10 cellular contexts compared by ENCODE assay signal in the genomic region with DNA sequence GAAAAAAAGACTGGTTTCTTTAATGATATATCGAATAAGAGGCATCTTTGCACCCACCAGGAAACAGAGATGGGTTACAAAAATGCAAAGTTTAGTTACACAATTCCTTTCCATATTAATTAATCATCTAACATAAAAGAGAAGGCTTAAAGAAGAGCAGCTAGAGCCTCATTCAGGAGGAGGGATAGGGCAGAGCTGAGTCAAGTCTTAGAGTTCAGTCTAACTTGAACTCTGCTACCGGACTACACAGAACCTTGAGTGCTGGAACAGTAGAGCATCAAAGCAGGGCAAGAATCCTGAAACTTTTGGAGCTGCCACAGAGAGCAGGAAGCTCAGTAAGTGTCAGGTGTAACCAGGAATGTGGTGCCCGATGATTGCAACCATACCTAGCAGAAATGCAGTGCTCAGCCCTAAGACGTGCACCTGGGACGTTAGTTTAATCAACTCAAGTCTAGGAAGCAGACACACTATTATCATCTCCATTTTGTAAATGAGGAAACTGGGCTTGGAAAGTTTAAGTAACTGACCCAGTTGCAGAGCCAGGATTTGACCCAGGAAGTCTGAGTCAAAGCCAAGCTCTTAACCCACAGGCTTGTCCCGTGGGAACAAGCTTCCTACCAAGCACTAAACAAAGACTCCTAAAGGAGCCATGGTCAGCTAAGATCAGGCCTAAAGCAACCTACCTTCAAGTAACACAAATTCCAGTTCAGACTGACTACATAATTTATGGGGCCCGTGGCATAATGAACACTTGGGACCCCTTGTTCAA.
DNase-seq lines count a peak whose midpoint lies in the region; ATAC-seq, FAIRE-seq and TF ChIP-seq lines count a peak whose summit lies in the region.
"Had no signal": no experiment of that assay in that cellular context is flagged by ENCODE, and none has a peak within 500 bp of the region (broad histone marks: within the 10 kb centered on the region; RNA-seq: fewer than 3 reads in every experiment).

No MANE protein-coding gene starts in this region.

- H3K4me2 ChIP-seq in HepG2 (ENCODE audit: low read depth, low read length): no peak overlapping the region

- no peaks in the 10 kb centered on the region for H3K9me3 Mint-ChIP-seq in activated T-helper 17 cell treated with anti-CD3 and anti-CD28 coated beads, Interleukin-2, amount 50 U/mL, for 72 hours

- peaks cover 13% of the 10 kb centered on the region for H3K79me2 ChIP-seq in HepG2 (ENCODE audit: insufficient read depth, low read length)

- H3K9me3 ChIP-seq in liver (ENCODE audit: control insufficient read depth in 4 of 4, low read length in 3 of 4) (no peaks in the 10 kb centered on the region), HepG2 (ENCODE audit: low read length) (no peaks in the 10 kb centered on the region), thymus (ENCODE audit: control insufficient read depth) (no peaks in the 10 kb centered on the region)
- H3K9me3 ChIP-seq: BE2C had no signal

- intact Hi-C loops in HepG2 (cut with micrococcal nuclease; ENCODE audit: unreplicated experiment): loop anchor here (5.0 to 10.0 kb wide), 2 partner anchors 186 to 389 kb away; a partner anchor contains a TSS

- TF ChIP-seq RAD21 in liver (IDR thresholded peaks at IDR 0.05) (no peak), HepG2 (CRISPR knock-in tag; IDR thresholded peaks at IDR 0.05) (no peak)

- no peak for TF ChIP-seq CTCF in liver (IDR thresholded peaks at IDR 0.05; ENCODE audit: low read depth, low read length, missing input control)
- no peak for TF ChIP-seq CTCF in HepG2 (CRISPR knock-in tag; IDR thresholded peaks at IDR 0.05)

- ATAC-seq in HepG2 (no peak), HG02588 (IDR thresholded peaks at IDR 0.05; ENCODE audit: unreplicated experiment) (no peak)
- ATAC-seq in activated T-helper 17 cell treated with anti-CD3 and anti-CD28 coated beads, Interleukin-2, amount 50 U/mL, for 72 hours (replicated peaks): no peak

- no peaks in the 10 kb centered on the region for H3K27me3 ChIP-seq in liver (ENCODE audit: control insufficient read depth in 4 of 4, insufficient read depth in 4 of 4, low read length in 3 of 4)
- H3K27me3 ChIP-seq in HepG2 (ENCODE audit: control insufficient read depth in 1 of 2, insufficient read depth in 2 of 2, low read length in 2 of 2): no peaks in the 10 kb centered on the region
- H3K27me3 ChIP-seq in thymus (ENCODE audit: control insufficient read depth, insufficient read depth): no peaks in the 10 kb centered on the region
- H3K27me3 ChIP-seq: BE2C had no signal

- H3K36me3 ChIP-seq in liver (ENCODE audit: control insufficient read depth in 4 of 4, insufficient read depth in 3 of 4, low read depth in 1 of 4, low read length in 3 of 4) (no peaks in the 10 kb centered on the region), HepG2 (replicated peaks in 1 of 2; ENCODE audit: control insufficient read depth in 1 of 2, insufficient read depth in 2 of 2, low read length in 2 of 2) (no peaks in the 10 kb centered on the region), thymus (ENCODE audit: control insufficient read depth, insufficient read depth) (no peaks in the 10 kb centered on the region)
- H3K36me3 ChIP-seq: BE2C had no signal

- DNase-seq in HepG2 (ENCODE audit: low spot score) (no peak), hepatic stellate cell (ENCODE audit: low spot score) (peak; percentile 44), NCI-H146 (lab: John Stamatoyannopoulos, UW) (no peak)
- no peak for DNase-seq in activated CD8-positive, alpha-beta memory T cell treated with anti-CD3 and anti-CD28 coated beads for 24 hours
- DNase-seq: right cardiac atrium had no signal

- H3K4me1 ChIP-seq in liver (ENCODE audit: control insufficient read depth in 4 of 4, insufficient read depth in 4 of 4, low read length in 3 of 4): peaks cover 4 to 31% (median 28%) of the 10 kb centered on the region in 4 donors
- peaks cover 50% of the 10 kb centered on the region for H3K4me1 ChIP-seq in HepG2 (ENCODE audit: insufficient read depth, low read length)
- H3K4me1 ChIP-seq in thymus (ENCODE audit: control insufficient read depth, insufficient read depth, low read length): peaks cover 13% of the 10 kb centered on the region

- peaks cover 7% of the 10 kb centered on the region for H3K36me3 Mint-ChIP-seq in activated T-helper 17 cell treated with anti-CD3 and anti-CD28 coated beads, Interleukin-2, amount 50 U/mL, for 72 hours (ENCODE audit: low read depth)

- H3K4me1 Mint-ChIP-seq in activated T-helper 17 cell treated with anti-CD3 and anti-CD28 coated beads, Interleukin-2, amount 50 U/mL, for 72 hours: peaks cover 54% of the 10 kb centered on the region

- CTCF ChIA-PET in HepG2 (lab: Yijun Ruan, JAX; ENCODE audit: low intra/inter-chr PET ratio, low total read pairs): no interaction called here

- POLR2A ChIA-PET in HepG2 (lab: Yijun Ruan, JAX): interaction anchor here (1.4 kb wide), 1 partner anchor 186 kb away, joined by 4 read pairs; no protein-coding TSS in a partner anchor

- H4K20me1 ChIP-seq in HepG2 (ENCODE audit: insufficient read depth, low read length): peaks cover 5% of the 10 kb centered on the region

- no peak for FAIRE-seq in HepG2 (lab: Jason Lieb, UNC)

- H3K9ac ChIP-seq in liver (ENCODE audit: low read depth in 1 of 2, low read length in 2 of 2) (no peak overlapping the region), HepG2 (ENCODE audit: insufficient read depth, low read depth, low read length) (no peak overlapping the region)

- H3K27ac ChIP-seq in liver (ENCODE audit: low read depth in 1 of 2, low read length in 2 of 2) (no peak overlapping the region), HepG2 (ENCODE audit: extremely low read length, insufficient read depth, low read length) (no peak overlapping the region), thymus (ENCODE audit: low read depth) (peak overlapping the region; percentile 2)

- no peak overlapping the region for H2AFZ ChIP-seq in HepG2 (ENCODE audit: low read length)

- peak overlapping the region; percentile 43 for H3K4me3 Mint-ChIP-seq in activated T-helper 17 cell treated with anti-CD3 and anti-CD28 coated beads, Interleukin-2, amount 50 U/mL, for 72 hours

- no peak for TF ChIP-seq EP300 in HepG2 (IDR thresholded peaks at IDR 0.05; ENCODE audit: low read depth in 2 of 2, low read length in 2 of 2)
- TF ChIP-seq EP300 in HepG2 (CRISPR knock-in tag; IDR thresholded peaks at IDR 0.05; ENCODE audit: borderline replicate concordance): no peak

- H3K27me3 Mint-ChIP-seq in activated T-helper 17 cell treated with anti-CD3 and anti-CD28 coated beads, Interleukin-2, amount 50 U/mL, for 72 hours: no peaks in the 10 kb centered on the region

- in situ Hi-C loops in HepG2 (cut with HindIII; ENCODE audit: extremely low pct_ligation_motif_present, low pct_unique_long_range_greater_than_20kb): no loop called here

- H3K27ac Mint-ChIP-seq in activated T-helper 17 cell treated with anti-CD3 and anti-CD28 coated beads, Interleukin-2, amount 50 U/mL, for 72 hours: no peak overlapping the region

- BruUV-seq in HepG2 (replicated peaks; lab: Mats Ljungman, UMichigan): no TSS peak

- no peak for TF ChIP-seq POLR2A in HepG2 (IDR thresholded peaks at IDR 0.05; ENCODE audit: insufficient read depth in 1 of 2, low read depth in 2 of 2, low read length in 2 of 2)

- H3K4me3 ChIP-seq in liver (ENCODE audit: low read depth in 1 of 3, low read length in 3 of 3) (no peak overlapping the region), HepG2 (replicated peaks in 1 of 3; ENCODE audit: insufficient read depth in 1 of 3, low read depth in 2 of 3, low read length in 3 of 3) (no peak overlapping the region), thymus (ENCODE audit: low read length) (no peak overlapping the region)

- WGBS in liver: 69% methylated on average over 7 of the region's 7 CpGs
- 93% methylated on average over 7 of the region's 7 CpGs for WGBS in HepG2 (ENCODE audit: low lambda C conversion rate)
- WGBS in thymus: 90% methylated on average over 7 of the region's 7 CpGs

TF ChIP-seq in liver, 16 proteins besides CTCF, POLR2A, EP300 and RAD21:
- TF ChIP-seq HNF4A (conservative IDR thresholded peaks at IDR 0.05): no peak
- peak; percentile 18 for TF ChIP-seq NR2F2 (IDR thresholded peaks at IDR 0.05)
TF ChIP-seq in liver: peak in this region for 1.

TF ChIP-seq in HepG2, 621 proteins besides CTCF, POLR2A, EP300 and RAD21 (continues in another document):
- no peak for TF ChIP-seq SMARCC2 (IDR thresholded peaks at IDR 0.05)
- no peak for TF ChIP-seq ZNF550 (CRISPR knock-in tag; IDR thresholded peaks at IDR 0.05; ENCODE audit: borderline replicate concordance)
- no peak for TF ChIP-seq FOXK2 (IDR thresholded peaks at IDR 0.05)
- TF ChIP-seq MXI1 (IDR thresholded peaks at IDR 0.05; ENCODE audit: borderline replicate concordance, low read depth, low read length): no peak
- no peak for TF ChIP-seq ZNF619 (CRISPR knock-in tag; IDR thresholded peaks at IDR 0.05)
- no peak for TF ChIP-seq ZNF788 (CRISPR knock-in tag; IDR thresholded peaks at IDR 0.05; ENCODE audit: borderline replicate concordance)
- no peak for TF ChIP-seq HMGA1 (CRISPR knock-in tag; conservative IDR thresholded peaks at IDR 0.05)
